6 cellular contexts compared by ENCODE assay signal in genomic region chr4:68407015-68407867, GRCh38. TPM values are rescaled to one million over a fixed set of nuclear protein-coding genes. Genes with fewer than 3 reads are reported as not detected.
"Had no signal": no experiment of that assay in that cellular context is flagged by ENCODE, and none has a peak within 500 bp of the region (broad histone marks: within the 10 kb centered on the region; RNA-seq: fewer than 3 reads in every experiment).

No MANE protein-coding gene starts in this region.

RNA-seq across cellular contexts. Expression of gene TMPRSS11E, which starts 40.0 kb away (rescaled TPM):
- total RNA-seq: activated CD4-positive, alpha-beta memory T cell treated with anti-CD3 and anti-CD28 coated beads for 36 hours; activated CD4-positive, alpha-beta T cell treated with anti-CD3 and anti-CD28 coated beads, Interleukin-2, amount 10 ng/mL, durations not matched to agents 7 days and 5 days; activated T-cell treated with anti-CD3 and anti-CD28 coated beads, Interleukin-2, amount 50 U/mL, for 4 hours; ascending aorta; NCI-H460; PC-9 had no signal
